Comparison of ENCODE assay signal across 23 cellular contexts in the genomic region with DNA sequence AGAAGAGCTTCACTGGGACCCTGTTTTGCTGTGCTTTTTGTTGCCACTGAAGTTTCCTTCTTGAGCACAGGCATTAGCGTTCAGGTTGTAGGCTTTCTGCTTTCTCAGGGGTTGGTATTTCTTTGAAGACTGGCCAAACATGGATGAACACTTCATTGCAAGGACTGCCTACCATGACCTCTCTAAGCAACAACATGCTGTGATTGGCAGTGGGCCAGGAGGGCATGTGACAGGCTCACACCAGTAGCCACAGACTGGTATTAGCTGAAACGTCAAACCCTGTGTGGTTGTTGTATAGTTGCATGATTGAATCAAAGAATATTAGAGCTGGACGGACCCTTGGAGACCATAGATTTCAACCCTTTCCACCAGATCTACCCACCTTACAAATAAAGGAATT. TPM values are rescaled to one million over a fixed set of nuclear protein-coding genes. Genes with fewer than 3 reads are reported as not detected.
DNase-seq lines count a peak whose midpoint lies in the region; ATAC-seq and TF ChIP-seq lines count a peak whose summit lies in the region.
"Had no signal": no experiment of that assay in that cellular context is flagged by ENCODE, and none has a peak within 500 bp of the region (broad histone marks: within the 10 kb centered on the region; RNA-seq: fewer than 3 reads in every experiment).

No MANE protein-coding gene starts in this region.

- H2AK5ac ChIP-seq in neuronal stem cell (ENCODE audit: low read depth, low read length): no peak overlapping the region

- H2BK120ac ChIP-seq in neuronal stem cell (ENCODE audit: low read depth, low read length): no peak overlapping the region

- DNase-seq in NCI-H146 (lab: John Stamatoyannopoulos, UW): peak; percentile 49
- DNase-seq in NCI-H146 treated with DMSO at 0.1 percent for 48 hours (lab: John Stamatoyannopoulos, UW; ENCODE audit: unreplicated experiment): no peak
- DNase-seq in dermis blood vessel endothelial cell: peak; percentile 63
- no peak for DNase-seq in neuronal stem cell (ENCODE audit: low spot score)
- DNase-seq in activated naive CD4-positive, alpha-beta T cell treated with anti-CD3 and anti-CD28 coated beads, Interleukin-2, amount 10 ng/mL, durations not matched to agents 7 days and 5 days: no peak
- no peak for DNase-seq in effector CD8-positive, alpha-beta T cell (lab: John Stamatoyannopoulos, UW)
- DNase-seq: activated CD4-positive, alpha-beta memory T cell treated with anti-CD3 and anti-CD28 coated beads, Interleukin-2, amount 10 ng/mL, durations not matched to agents 7 days and 5 days; activated T-cell treated with anti-CD3 and anti-CD28 coated beads, Interleukin-2, amount 50 U/mL, for 72 hours; CD4-positive, CD25-positive, alpha-beta regulatory T cell; NCI-H1048; NCI-H524 had no signal

- H3K4me3 Mint-ChIP-seq in activated naive CD4-positive, alpha-beta T cell treated with anti-CD3 and anti-CD28 coated beads, Interleukin-2, amount 10 ng/mL, durations not matched to agents 7 days and 5 days: no peak overlapping the region
- H3K4me3 Mint-ChIP-seq: activated CD4-positive, alpha-beta memory T cell treated with anti-CD3 and anti-CD28 coated beads, Interleukin-2, amount 10 ng/mL, durations not matched to agents 7 days and 5 days; activated T-cell treated with anti-CD3 and anti-CD28 coated beads, Interleukin-2, amount 50 U/mL, for 72 hours; CD4-positive, CD25-positive, alpha-beta regulatory T cell; memory B cell; nephron; stimulated activated naive CD8-positive, alpha-beta T cell treated with anti-CD3 and anti-CD28 coated beads, Interleukin-15, Interleukin-2, amounts not matched to agents 100 ng/mL and 50 ng/mL, for 24 hours had no signal

- no peak overlapping the region for H3K23ac ChIP-seq in neuronal stem cell (ENCODE audit: low read depth, low read length, poor library complexity)

- no peaks in the 10 kb centered on the region for H3K27me3 ChIP-seq in neuronal stem cell (ENCODE audit: control insufficient read depth in 3 of 3, insufficient read depth in 3 of 3, low read depth in 1 of 3, low read length in 3 of 3)

- H3K4me2 ChIP-seq in neuronal stem cell (ENCODE audit: insufficient read depth, low read length, poor library complexity, severe bottlenecking): no peak overlapping the region
- H3K4me2 ChIP-seq: A549 had no signal

- H3K36me3 ChIP-seq in neuronal stem cell (replicated peaks in 1 of 2; ENCODE audit: control insufficient read depth in 2 of 2, insufficient read depth in 2 of 2, low read length in 2 of 2): no peaks in the 10 kb centered on the region

- CTCF ChIA-PET in activated naive CD4-positive, alpha-beta T cell treated with anti-CD3 and anti-CD28 coated beads, Interleukin-2, amount 10 ng/mL, durations not matched to agents 7 days and 5 days (lab: Charles Lee): interaction anchor here (1.5 to 3.5 kb wide), 3 partner anchors 9 to 37 kb away, joined by 5 to 21 read pairs (median 7); a partner anchor contains a TSS

- H3K4me1 Mint-ChIP-seq in activated naive CD4-positive, alpha-beta T cell treated with anti-CD3 and anti-CD28 coated beads, Interleukin-2, amount 10 ng/mL, durations not matched to agents 7 days and 5 days: peaks cover 23% of the 10 kb centered on the region
- H3K4me1 Mint-ChIP-seq: IgD-negative memory B cell, nephron had no signal

- H3K27ac ChIP-seq in neuronal stem cell (replicated peaks; ENCODE audit: low read length): no peak overlapping the region

- H3K27ac Mint-ChIP-seq in activated naive CD4-positive, alpha-beta T cell treated with anti-CD3 and anti-CD28 coated beads, Interleukin-2, amount 10 ng/mL, durations not matched to agents 7 days and 5 days: no peak overlapping the region
- H3K27ac Mint-ChIP-seq: activated CD4-positive, alpha-beta memory T cell treated with anti-CD3 and anti-CD28 coated beads, Interleukin-2, amount 10 ng/mL, durations not matched to agents 7 days and 5 days; activated T-cell treated with anti-CD3 and anti-CD28 coated beads, Interleukin-2, amount 50 U/mL, for 72 hours; CD4-positive, CD25-positive, alpha-beta regulatory T cell; memory B cell; stimulated activated naive CD8-positive, alpha-beta T cell treated with anti-CD3 and anti-CD28 coated beads, Interleukin-15, Interleukin-2, amounts not matched to agents 100 ng/mL and 50 ng/mL, for 24 hours had no signal

- no peak overlapping the region for H4K91ac ChIP-seq in neuronal stem cell (ENCODE audit: low read depth, low read length, poor library complexity)

- H3K79me1 ChIP-seq in neuronal stem cell (ENCODE audit: low read depth, low read length): no peaks in the 10 kb centered on the region

- H2BK12ac ChIP-seq in neuronal stem cell (ENCODE audit: low read length): no peak overlapping the region

- H2BK15ac ChIP-seq in neuronal stem cell (ENCODE audit: low read length): no peak overlapping the region

- H3K36me3 Mint-ChIP-seq in activated naive CD4-positive, alpha-beta T cell treated with anti-CD3 and anti-CD28 coated beads, Interleukin-2, amount 10 ng/mL, durations not matched to agents 7 days and 5 days: peaks cover 3% of the 10 kb centered on the region

- no peak overlapping the region for H3K4me3 ChIP-seq in neuronal stem cell (ENCODE audit: low read length in 2 of 2)
- H3K4me3 ChIP-seq: A549, GM12878 had no signal

- H3K9me3 Mint-ChIP-seq in activated naive CD4-positive, alpha-beta T cell treated with anti-CD3 and anti-CD28 coated beads, Interleukin-2, amount 10 ng/mL, durations not matched to agents 7 days and 5 days: no peaks in the 10 kb centered on the region
- H3K9me3 Mint-ChIP-seq: activated CD4-positive, alpha-beta memory T cell treated with anti-CD3 and anti-CD28 coated beads, Interleukin-2, amount 10 ng/mL, durations not matched to agents 7 days and 5 days; activated T-cell treated with anti-CD3 and anti-CD28 coated beads, Interleukin-2, amount 50 U/mL, for 72 hours; IgD-negative memory B cell; memory B cell; nephron; stimulated activated naive CD8-positive, alpha-beta T cell treated with anti-CD3 and anti-CD28 coated beads, Interleukin-15, Interleukin-2, amounts not matched to agents 100 ng/mL and 50 ng/mL, for 24 hours had no signal

- no peaks in the 10 kb centered on the region for H3K9me3 ChIP-seq in neuronal stem cell (replicated peaks in 1 of 2; ENCODE audit: control insufficient read depth in 2 of 2, insufficient read depth in 1 of 2, low read depth in 1 of 2, low read length in 2 of 2)
- H3K9me3 ChIP-seq: A549 had no signal

- H3K27me3 Mint-ChIP-seq in activated naive CD4-positive, alpha-beta T cell treated with anti-CD3 and anti-CD28 coated beads, Interleukin-2, amount 10 ng/mL, durations not matched to agents 7 days and 5 days: no peaks in the 10 kb centered on the region
- H3K27me3 Mint-ChIP-seq: activated CD4-positive, alpha-beta memory T cell treated with anti-CD3 and anti-CD28 coated beads, Interleukin-2, amount 10 ng/mL, durations not matched to agents 7 days and 5 days; CD4-positive, CD25-positive, alpha-beta regulatory T cell; IgD-negative memory B cell; memory B cell; stimulated activated naive CD8-positive, alpha-beta T cell treated with anti-CD3 and anti-CD28 coated beads, Interleukin-15, Interleukin-2, amounts not matched to agents 100 ng/mL and 50 ng/mL, for 24 hours had no signal

- peak overlapping the region; percentile 32 for H2AFZ ChIP-seq in neuronal stem cell (ENCODE audit: low read length)

- H3K18ac ChIP-seq in neuronal stem cell (ENCODE audit: low read length): no peak overlapping the region

- no peak for ATAC-seq in activated CD4-positive, CD25-positive, alpha-beta regulatory T cell treated with anti-CD3 and anti-CD28 coated beads, Interleukin-2, amount 50 U/mL, for 24 hours
- ATAC-seq: Panc1 had no signal

- no peak for TF ChIP-seq RAD21 in Ishikawa (IDR thresholded peaks at IDR 0.05; ENCODE audit: low read depth)

- no CpG with 5 or more reads among the region's 3 CpGs for WGBS in neuronal stem cell (ENCODE audit: extremely low coverage in 2 of 2, insufficient read length in 2 of 2, insufficient replicate concordance in 1 of 2), 2 donors

- H3K14ac ChIP-seq in neuronal stem cell (ENCODE audit: low read length): no peak overlapping the region

- no peaks in the 10 kb centered on the region for H3K4me1 ChIP-seq in neuronal stem cell (ENCODE audit: control insufficient read depth in 2 of 2, insufficient read depth in 1 of 2, low read depth in 1 of 2, low read length in 2 of 2)
- H3K4me1 ChIP-seq: A549 had no signal

- H3K4ac ChIP-seq in neuronal stem cell (ENCODE audit: low read length): no peak overlapping the region

- no peak overlapping the region for H4K8ac ChIP-seq in neuronal stem cell (ENCODE audit: low read depth, low read length)

- TF ChIP-seq EP300 in Ishikawa (IDR thresholded peaks at IDR 0.05; ENCODE audit: borderline replicate concordance): 0 out of 2 replicates have a peak, but pooled peaks have one; percentile 12

- no peak overlapping the region for H3K9ac ChIP-seq in neuronal stem cell (ENCODE audit: low read depth, low read length, poor library complexity)

- no peak overlapping the region for H2BK5ac ChIP-seq in neuronal stem cell (ENCODE audit: low read length)

RNA-seq across cellular contexts. Expression of a gene that starts 20.0 kb away (rescaled TPM):
- total RNA-seq in dermis blood vessel endothelial cell: not detected in 2 replicates
- not detected for polyA plus RNA-seq in neuronal stem cell (2013, experiment 1 of 2)
- not detected for polyA plus RNA-seq in neuronal stem cell (2013, experiment 2 of 2)
- total RNA-seq: activated CD4-positive, alpha-beta memory T cell treated with anti-CD3 and anti-CD28 coated beads, Interleukin-2, amount 10 ng/mL, durations not matched to agents 7 days and 5 days; activated T-cell treated with anti-CD3 and anti-CD28 coated beads, Interleukin-2, amount 50 U/mL, for 72 hours; CD4-positive, CD25-positive, alpha-beta regulatory T cell; cerebellum; frontal cortex had no signal
- polyA plus RNA-seq: A549, adipose tissue, IgD-negative memory B cell had no signal

RNA-seq across cellular contexts. Expression of a gene that starts 37.8 kb away (rescaled TPM):
- 36.6 and 45.9 TPM in 2 replicates for total RNA-seq in dermis blood vessel endothelial cell
- 9.3 TPM for polyA plus RNA-seq in neuronal stem cell (2013, experiment 1 of 2)
- polyA plus RNA-seq in neuronal stem cell (2013, experiment 2 of 2): 9.6 TPM

Comparison
In these comparisons a context has a peak if more than half of its experiments do, and no peak if none do; other contexts are left out.
1. DNase-seq: peak in NCI-H146 (single experiment) and dermis blood vessel endothelial cell (single experiment); none in NCI-H146 treated with DMSO at 0.1 percent for 48 hours (single experiment), neuronal stem cell (single experiment), activated naive CD4-positive, alpha-beta T cell treated with anti-CD3 and anti-CD28 coated beads, Interleukin-2, amount 10 ng/mL, durations not matched to agents 7 days and 5 days (single experiment) and effector CD8-positive, alpha-beta T cell (single experiment).